Comparison of ENCODE assay signal across 7 cellular contexts in genomic region chr10:34152434-34152833, GRCh38.
"Had no signal": no experiment of that assay in that cellular context is flagged by ENCODE, and none has a peak within 500 bp of the region (broad histone marks: within the 10 kb centered on the region; RNA-seq: fewer than 3 reads in every experiment).

No MANE protein-coding gene starts in this region.

- H3K4me2 ChIP-seq: GM23338 had no signal

- H2AFZ ChIP-seq: GM23338 had no signal

- DNase-seq: H9, HCEC 1CT, IMR-90 had no signal

- ATAC-seq: GM23338, K562 had no signal

- H3K4me3 ChIP-seq: GM23338, K562 had no signal

- FAIRE-seq: H1, H54, K562 had no signal

- H3K9me3 Mint-ChIP-seq: GM23338, H9 had no signal

- H3K27ac Mint-ChIP-seq: GM23338, H9 had no signal

- H3K4me3 Mint-ChIP-seq: GM23338, H9 had no signal
